7 cellular contexts compared by ENCODE assay signal in genomic region chr22:41469218-41469851, GRCh38. TPM values are rescaled to one million over a fixed set of nuclear protein-coding genes. Genes with fewer than 3 reads are reported as not detected.
DNase-seq lines count a peak whose midpoint lies in the region; TF ChIP-seq lines count a peak whose summit lies in the region.

No MANE protein-coding gene starts in this region.

- H3K27me3 ChIP-seq in ectodermal cell (ENCODE audit: control insufficient read depth, insufficient read depth, low read length, poor library complexity, severe bottlenecking), result no peaks in the 10 kb centered on the region
- no peaks in the 10 kb centered on the region for H3K27me3 ChIP-seq in mucosa of stomach (ENCODE audit: control insufficient read depth, insufficient read depth, low read length)

- 1 to 2% methylated on average over 25 to 27 of the region's 30 CpGs for WGBS in ectodermal cell, 2 experiments

- 0 out of 2 replicates have a peak, but pooled peaks have one; percentile 7 for TF ChIP-seq CTCF in GM12874 (IDR thresholded peaks at IDR 0.05; ENCODE audit: insufficient read depth, low read depth, low read length)
- no peak for TF ChIP-seq CTCF in HFF-Myc (IDR thresholded peaks at IDR 0.05; ENCODE audit: low read depth, low read length, missing control alignments)

- DNase-seq in HFF-Myc (ENCODE audit: extremely low read depth, low read depth) (no peak), AG20443 (ENCODE audit: low spot score) (no peak), HCEC 1CT (no peak)

- H3K9me3 ChIP-seq in ectodermal cell (ENCODE audit: control insufficient read depth, low read length) (no peaks in the 10 kb centered on the region), mucosa of stomach (ENCODE audit: control insufficient read depth, low read length) (no peaks in the 10 kb centered on the region)

- peaks cover 31% of the 10 kb centered on the region for H3K36me3 ChIP-seq in ectodermal cell (ENCODE audit: control insufficient read depth, insufficient read depth, low read length)
- H3K36me3 ChIP-seq in mucosa of stomach (ENCODE audit: control insufficient read depth, insufficient read depth, low read length), result no peaks in the 10 kb centered on the region

- peak overlapping the region; percentile 94 for H3K9ac ChIP-seq in mucosa of stomach (ENCODE audit: low read length)

- peak overlapping the region; percentile 84 for H3K4me3 ChIP-seq in HFF-Myc (replicated peaks; ENCODE audit: low read depth, low read length)
- H3K4me3 ChIP-seq in ectodermal cell (ENCODE audit: insufficient read depth, low read depth, low read length), result peak overlapping the region; percentile 90
- peak overlapping the region; percentile 83 for H3K4me3 ChIP-seq in mucosa of stomach (ENCODE audit: low read length)

- peaks cover 7% of the 10 kb centered on the region for H3K4me1 ChIP-seq in ectodermal cell (ENCODE audit: control insufficient read depth, insufficient read depth, low read length)
- peaks cover 27% of the 10 kb centered on the region for H3K4me1 ChIP-seq in mucosa of stomach (ENCODE audit: control insufficient read depth, insufficient read depth, low read length)

- H3K27ac ChIP-seq in ectodermal cell (ENCODE audit: insufficient read depth, low read depth, low read length, poor library complexity, severe bottlenecking), result peak overlapping the region; percentile 97

TF ChIP-seq in PFSK-1, 5 proteins besides CTCF, POLR2A, EP300 and RAD21:
- TF ChIP-seq POLR2AphosphoS5 (IDR thresholded peaks at IDR 0.05; ENCODE audit: low read depth, low read length) (no peak), FOXP2 (optimal IDR thresholded peaks at IDR 0.05; ENCODE audit: borderline replicate concordance, extremely low read depth, extremely low read length, insufficient read depth) (peak; percentile 0), TAF1 (IDR thresholded peaks at IDR 0.05; ENCODE audit: borderline replicate concordance, insufficient read depth, low read length) (no peak; the same call in 1 of the 2 replicates), SIN3A (IDR thresholded peaks at IDR 0.05; ENCODE audit: borderline replicate concordance, insufficient read depth, low read length) (no peak)
- TF ChIP-seq, protein P1, sequence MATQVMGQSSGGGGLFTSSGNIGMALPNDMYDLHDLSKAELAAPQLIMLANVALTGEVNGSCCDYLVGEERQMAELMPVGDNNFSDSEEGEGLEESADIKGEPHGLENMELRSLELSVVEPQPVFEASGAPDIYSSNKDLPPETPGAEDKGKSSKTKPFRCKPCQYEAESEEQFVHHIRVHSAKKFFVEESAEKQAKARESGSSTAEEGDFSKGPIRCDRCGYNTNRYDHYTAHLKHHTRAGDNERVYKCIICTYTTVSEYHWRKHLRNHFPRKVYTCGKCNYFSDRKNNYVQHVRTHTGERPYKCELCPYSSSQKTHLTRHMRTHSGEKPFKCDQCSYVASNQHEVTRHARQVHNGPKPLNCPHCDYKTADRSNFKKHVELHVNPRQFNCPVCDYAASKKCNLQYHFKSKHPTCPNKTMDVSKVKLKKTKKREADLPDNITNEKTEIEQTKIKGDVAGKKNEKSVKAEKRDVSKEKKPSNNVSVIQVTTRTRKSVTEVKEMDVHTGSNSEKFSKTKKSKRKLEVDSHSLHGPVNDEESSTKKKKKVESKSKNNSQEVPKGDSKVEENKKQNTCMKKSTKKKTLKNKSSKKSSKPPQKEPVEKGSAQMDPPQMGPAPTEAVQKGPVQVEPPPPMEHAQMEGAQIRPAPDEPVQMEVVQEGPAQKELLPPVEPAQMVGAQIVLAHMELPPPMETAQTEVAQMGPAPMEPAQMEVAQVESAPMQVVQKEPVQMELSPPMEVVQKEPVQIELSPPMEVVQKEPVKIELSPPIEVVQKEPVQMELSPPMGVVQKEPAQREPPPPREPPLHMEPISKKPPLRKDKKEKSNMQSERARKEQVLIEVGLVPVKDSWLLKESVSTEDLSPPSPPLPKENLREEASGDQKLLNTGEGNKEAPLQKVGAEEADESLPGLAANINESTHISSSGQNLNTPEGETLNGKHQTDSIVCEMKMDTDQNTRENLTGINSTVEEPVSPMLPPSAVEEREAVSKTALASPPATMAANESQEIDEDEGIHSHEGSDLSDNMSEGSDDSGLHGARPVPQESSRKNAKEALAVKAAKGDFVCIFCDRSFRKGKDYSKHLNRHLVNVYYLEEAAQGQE (IDR thresholded peaks at IDR 0.05; ENCODE audit: insufficient read depth in 1 of 2, low read depth in 2 of 2, low read length in 2 of 2), result no peak
TF ChIP-seq in PFSK-1: peak in this region for 1.

RNA-seq across cellular contexts. Expression of gene ACO2, which starts 0.4 kb away (rescaled TPM):
- 143 TPM for polyA plus RNA-seq in PFSK-1 (2012; ENCODE audit: insufficient read length, low read depth)
- 69.7 TPM for polyA plus RNA-seq in ectodermal cell (2013, experiment 1 of 4)
- 79.5 TPM for polyA plus RNA-seq in ectodermal cell (2013, experiment 2 of 4)
- 56.0 TPM for polyA plus RNA-seq in ectodermal cell (2013, experiment 3 of 4)
- 63.6 TPM for polyA plus RNA-seq in ectodermal cell (2013, experiment 4 of 4)

RNA-seq across cellular contexts. Expression of gene PHF5A, which starts 0.8 kb away (rescaled TPM):
- 42.9 TPM for polyA plus RNA-seq in PFSK-1 (2012; ENCODE audit: insufficient read length, low read depth)
- polyA plus RNA-seq in ectodermal cell (2013, experiment 1 of 4), result 101 TPM
- 98.5 TPM for polyA plus RNA-seq in ectodermal cell (2013, experiment 2 of 4)
- polyA plus RNA-seq in ectodermal cell (2013, experiment 3 of 4), result 80.0 TPM
- 84.3 TPM for polyA plus RNA-seq in ectodermal cell (2013, experiment 4 of 4)

RNA-seq across cellular contexts. Expression of gene TOB2, which starts 22.7 kb away (rescaled TPM):
- 69.6 TPM for polyA plus RNA-seq in PFSK-1 (2012; ENCODE audit: insufficient read length, low read depth)
- 46.4 TPM for polyA plus RNA-seq in ectodermal cell (2013, experiment 1 of 4)
- polyA plus RNA-seq in ectodermal cell (2013, experiment 2 of 4), result 44.9 TPM
- 38.9 TPM for polyA plus RNA-seq in ectodermal cell (2013, experiment 3 of 4)
- polyA plus RNA-seq in ectodermal cell (2013, experiment 4 of 4), result 44.3 TPM
